ENCODE assay signal across 29 cellular contexts in genomic region chr15:52738311-52738710, GRCh38. TPM values are rescaled to one million over a fixed set of nuclear protein-coding genes. Genes with fewer than 3 reads are reported as not detected.
"Had no signal": no experiment of that assay in that cellular context is flagged by ENCODE, and none has a peak within 500 bp of the region (broad histone marks: within the 10 kb centered on the region; RNA-seq: fewer than 3 reads in every experiment).

No MANE protein-coding gene starts in this region.

- H3K27me3 ChIP-seq: brain microvascular endothelial cell, cardiac muscle cell had no signal

- ATAC-seq: activated CD8-positive, alpha-beta memory T cell treated with anti-CD3 and anti-CD28 coated beads, Interleukin-2, amount 10 ng/mL, durations not matched to agents 7 days and 5 days; Panc1; Right ventricle myocardium inferior; T-cell had no signal

- H3K27me3 Mint-ChIP-seq: activated B cell treated with CpG ODN at 0.5 μM for 24 hours had no signal

- DNase-seq: activated B cell treated with CpG ODN at 0.5 μM for 24 hours; activated CD4-positive, alpha-beta T cell treated with anti-CD3 and anti-CD28 coated beads for 1 hour; activated CD4-positive, alpha-beta T cell treated with anti-CD3 and anti-CD28 coated beads, Interleukin-2, amount 10 ng/mL, durations not matched to agents 24 days and 14 days; activated CD4-positive, alpha-beta T cell treated with anti-CD3 and anti-CD28 coated beads, Interleukin-2, amount 50 U/mL, for 48 hours; activated CD8-positive, alpha-beta memory T cell treated with anti-CD3 and anti-CD28 coated beads, Interleukin-2, amount 10 ng/mL, durations not matched to agents 7 days and 5 days; activated effector memory CD4-positive, alpha-beta T cell treated with anti-CD3 and anti-CD28 coated beads, Interleukin-2, amount 50 U/mL, for 16 hours; activated naive CD4-positive, alpha-beta T cell treated with anti-CD3 and anti-CD28 coated beads for 36 hours; activated T-cell treated with anti-CD3 and anti-CD28 coated beads, Interleukin-2, amount 50 U/mL, for 24 hours; brain microvascular endothelial cell; Kasumi-1; NCI-H1105 treated with DMSO at 0.1 percent for 48 hours; NCI-H1436 treated with DMSO at 0.1 percent for 48 hours; NCI-H187; NCI-H2171; NCI-H226; NCI-H510A; NCI-H526 treated with DMSO at 0.1 percent for 48 hours; NK-92 treated with Interleukin-12 subunit alpha and Interleukin-12 subunit beta, amount 100 ng/mL, for 24 hours; OCI-M1; RPMI8226; T-cell; T-helper 2 cell had no signal

- H3K4me3 Mint-ChIP-seq: activated B cell treated with CpG ODN at 0.5 μM for 24 hours; activated CD4-positive, alpha-beta T cell treated with anti-CD3 and anti-CD28 coated beads, Interleukin-2, amount 10 ng/mL, durations not matched to agents 24 days and 14 days; activated CD8-positive, alpha-beta memory T cell treated with anti-CD3 and anti-CD28 coated beads, Interleukin-2, amount 10 ng/mL, durations not matched to agents 7 days and 5 days; activated naive CD4-positive, alpha-beta T cell treated with anti-CD3 and anti-CD28 coated beads for 36 hours; activated naive CD8-positive, alpha-beta T cell; activated T-cell treated with anti-CD3 and anti-CD28 coated beads, Interleukin-2, amount 50 U/mL, for 24 hours; activated T-helper 1 cell treated with anti-CD3 and anti-CD28 coated beads, Interleukin-12 subunit alpha, Interleukin-12 subunit beta, Interleukin-2, Interleukin-4 antibody, amounts not matched to agents 30 ng/mL and 10 ng/mL and 1 ng/mL, durations not matched to agents 14 hours and 24 hours and 36 hours; T-cell had no signal

- H3K9me3 Mint-ChIP-seq: activated B cell treated with CpG ODN at 0.5 μM for 24 hours; activated CD4-positive, alpha-beta T cell treated with anti-CD3 and anti-CD28 coated beads, Interleukin-2, amount 10 ng/mL, durations not matched to agents 24 days and 14 days; activated naive CD4-positive, alpha-beta T cell treated with anti-CD3 and anti-CD28 coated beads for 36 hours; activated T-cell treated with anti-CD3 and anti-CD28 coated beads, Interleukin-2, amount 50 U/mL, for 24 hours; activated T-helper 1 cell treated with anti-CD3 and anti-CD28 coated beads, Interleukin-12 subunit alpha, Interleukin-12 subunit beta, Interleukin-2, Interleukin-4 antibody, amounts not matched to agents 30 ng/mL and 10 ng/mL and 1 ng/mL, durations not matched to agents 14 hours and 24 hours and 36 hours; T-cell had no signal

- H3K36me3 Mint-ChIP-seq: activated CD8-positive, alpha-beta memory T cell treated with anti-CD3 and anti-CD28 coated beads, Interleukin-2, amount 10 ng/mL, durations not matched to agents 7 days and 5 days; activated naive CD8-positive, alpha-beta T cell; T-cell had no signal

- H3K27ac ChIP-seq: brain microvascular endothelial cell, cardiac muscle cell, SK-N-MC had no signal

- H3K27ac Mint-ChIP-seq: activated B cell treated with CpG ODN at 0.5 μM for 24 hours; activated CD4-positive, alpha-beta T cell treated with anti-CD3 and anti-CD28 coated beads, Interleukin-2, amount 10 ng/mL, durations not matched to agents 24 days and 14 days; activated CD8-positive, alpha-beta memory T cell treated with anti-CD3 and anti-CD28 coated beads, Interleukin-2, amount 10 ng/mL, durations not matched to agents 7 days and 5 days; activated naive CD4-positive, alpha-beta T cell treated with anti-CD3 and anti-CD28 coated beads for 36 hours; activated naive CD8-positive, alpha-beta T cell; activated T-cell treated with anti-CD3 and anti-CD28 coated beads, Interleukin-2, amount 50 U/mL, for 24 hours; activated T-helper 1 cell treated with anti-CD3 and anti-CD28 coated beads, Interleukin-12 subunit alpha, Interleukin-12 subunit beta, Interleukin-2, Interleukin-4 antibody, amounts not matched to agents 30 ng/mL and 10 ng/mL and 1 ng/mL, durations not matched to agents 14 hours and 24 hours and 36 hours; T-cell had no signal

- FAIRE-seq: TTC549 had no signal

- H3K36me3 ChIP-seq: brain microvascular endothelial cell, cardiac muscle cell had no signal

- H3K4me3 ChIP-seq: cardiac muscle cell, SK-N-MC had no signal

RNA-seq across cellular contexts. Expression of gene ONECUT1, which starts 51.8 kb away (rescaled TPM):
- total RNA-seq: activated CD4-positive, alpha-beta T cell treated with anti-CD3 and anti-CD28 coated beads, Interleukin-2, amount 10 ng/mL, durations not matched to agents 24 days and 14 days; activated CD8-positive, alpha-beta memory T cell treated with anti-CD3 and anti-CD28 coated beads, Interleukin-2, amount 10 ng/mL, durations not matched to agents 7 days and 5 days; activated naive CD4-positive, alpha-beta T cell treated with anti-CD3 and anti-CD28 coated beads for 36 hours; activated T-helper 1 cell treated with anti-CD3 and anti-CD28 coated beads, Interleukin-12 subunit alpha, Interleukin-12 subunit beta, Interleukin-2, Interleukin-4 antibody, amounts not matched to agents 30 ng/mL and 10 ng/mL and 1 ng/mL, durations not matched to agents 14 hours and 24 hours and 36 hours; Right ventricle myocardium inferior had no signal
- polyA plus RNA-seq: cardiac muscle cell had no signal
